ENCODE assay signal across 8 cellular contexts in the genomic region with DNA sequence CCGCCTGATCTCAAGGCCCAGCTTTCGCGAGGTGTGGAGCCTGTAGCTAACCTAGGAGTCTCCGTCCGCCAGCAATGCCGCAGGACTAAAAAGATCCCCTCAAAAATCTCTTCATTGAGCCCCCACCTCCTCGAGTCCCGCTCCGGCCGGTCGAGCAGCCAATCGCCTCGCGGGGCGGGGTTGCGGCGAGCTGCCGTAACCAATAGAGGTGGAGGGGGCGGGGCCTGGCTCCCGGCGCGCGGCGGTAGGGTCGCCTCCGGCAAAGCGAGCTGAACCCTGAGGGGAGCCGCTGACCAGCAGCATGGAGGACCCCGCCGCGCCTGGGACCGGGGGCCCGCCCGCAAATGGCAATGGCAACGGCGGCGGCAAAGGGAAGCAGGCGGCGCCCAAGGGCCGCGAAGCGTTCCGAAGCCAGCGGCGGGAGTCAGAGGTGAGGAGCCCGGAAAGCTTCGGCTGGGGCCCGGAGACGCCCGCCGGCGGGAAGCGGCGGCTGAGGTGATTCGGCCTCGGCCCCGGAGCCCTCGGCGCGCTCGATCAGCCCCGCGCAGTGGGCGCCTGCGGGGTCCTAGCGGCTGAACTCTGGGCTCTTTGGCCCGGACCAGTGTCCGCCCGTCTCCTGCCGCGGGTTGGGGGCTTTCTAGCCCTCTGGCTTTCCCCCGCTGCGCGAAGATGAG. TPM values are rescaled to one million over a fixed set of nuclear protein-coding genes. Genes with fewer than 3 reads are reported as not detected.
DNase-seq lines count a peak whose midpoint lies in the region; ATAC-seq lines count a peak whose summit lies in the region.

A gene with protein sequence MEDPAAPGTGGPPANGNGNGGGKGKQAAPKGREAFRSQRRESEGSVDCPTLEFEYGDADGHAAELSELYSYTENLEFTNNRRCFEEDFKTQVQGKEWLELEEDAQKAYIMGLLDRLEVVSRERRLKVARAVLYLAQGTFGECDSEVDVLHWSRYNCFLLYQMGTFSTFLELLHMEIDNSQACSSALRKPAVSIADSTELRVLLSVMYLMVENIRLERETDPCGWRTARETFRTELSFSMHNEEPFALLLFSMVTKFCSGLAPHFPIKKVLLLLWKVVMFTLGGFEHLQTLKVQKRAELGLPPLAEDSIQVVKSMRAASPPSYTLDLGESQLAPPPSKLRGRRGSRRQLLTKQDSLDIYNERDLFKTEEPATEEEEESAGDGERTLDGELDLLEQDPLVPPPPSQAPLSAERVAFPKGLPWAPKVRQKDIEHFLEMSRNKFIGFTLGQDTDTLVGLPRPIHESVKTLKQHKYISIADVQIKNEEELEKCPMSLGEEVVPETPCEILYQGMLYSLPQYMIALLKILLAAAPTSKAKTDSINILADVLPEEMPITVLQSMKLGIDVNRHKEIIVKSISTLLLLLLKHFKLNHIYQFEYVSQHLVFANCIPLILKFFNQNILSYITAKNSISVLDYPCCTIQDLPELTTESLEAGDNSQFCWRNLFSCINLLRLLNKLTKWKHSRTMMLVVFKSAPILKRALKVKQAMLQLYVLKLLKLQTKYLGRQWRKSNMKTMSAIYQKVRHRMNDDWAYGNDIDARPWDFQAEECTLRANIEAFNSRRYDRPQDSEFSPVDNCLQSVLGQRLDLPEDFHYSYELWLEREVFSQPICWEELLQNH (plus strand): TSS at position 261 of the 674 bp plus-strand sequence. CDS start 41 bp downstream, at position 302.

- H3K4me3 ChIP-seq in Jurkat, Clone E6-1 (ENCODE audit: low read length) = peak within 1 kb of the TSS; percentile 79
- H3K4me3 ChIP-seq in esophagus (ENCODE audit: low read depth in 1 of 2, low read length in 2 of 2) = peak within 1 kb of the TSS; percentile 57 to 74
- H3K4me3 ChIP-seq in muscle layer of duodenum (ENCODE audit: low read depth in 1 of 2, low read length in 2 of 2) = peak within 1 kb of the TSS; percentile 86

- WGBS in esophagus, 2 donors = 0 to 1% methylated on average over 63 to 74 of the region's 74 CpGs

- H3K27me3 ChIP-seq in esophagus (ENCODE audit: control insufficient read depth in 1 of 2, insufficient read depth in 2 of 2, low read length in 2 of 2) (no peaks in the 10 kb centered on the region), muscle layer of duodenum (ENCODE audit: low read depth, low read length) (peaks cover 11% of the 10 kb centered on the region)

- peak; percentile 97 for ATAC-seq in GM21723 (IDR thresholded peaks at IDR 0.05; ENCODE audit: unreplicated experiment)

- H3K9me3 ChIP-seq in esophagus (ENCODE audit: control insufficient read depth in 2 of 2, insufficient read depth in 1 of 2, low read depth in 1 of 2, low read length in 1 of 2) (no peaks in the 10 kb centered on the region), muscle layer of duodenum (ENCODE audit: control insufficient read depth in 1 of 2, low read length in 2 of 2) (no peaks in the 10 kb centered on the region)

- DNase-seq in DMS79 treated with DMSO at 0.1 percent for 48 hours (lab: John Stamatoyannopoulos, UW) = peak; percentile 91
- DNase-seq in Jurkat, Clone E6-1 (ENCODE audit: low read depth, low spot score) = peak; percentile 69
- DNase-seq in OCI-M2 (lab: John Stamatoyannopoulos, UW; ENCODE audit: unreplicated experiment) = peak; percentile 92
- DNase-seq in activated T-cell treated with anti-CD3 and anti-CD28 coated beads for 48 hours (ENCODE audit: low read depth) = peak; percentile 93
- peak; percentile 87 for DNase-seq in stimulated activated CD8-positive, alpha-beta memory T cell treated with anti-CD3 and anti-CD28 coated beads, Interleukin-7, amount 100 ng/mL, for 24 hours (ENCODE audit: low read depth)

- peak within 1 kb of the TSS; percentile 14 to 53 for H3K27ac ChIP-seq in esophagus (ENCODE audit: low read depth in 2 of 2, low read length in 1 of 2)
- H3K27ac ChIP-seq in muscle layer of duodenum (ENCODE audit: low read length) = no peak within 1 kb of the TSS

- peaks cover 0 to 3% of the 10 kb centered on the region in 2 donors for H3K4me1 ChIP-seq in esophagus (ENCODE audit: control insufficient read depth in 2 of 2, insufficient read depth in 2 of 2, low read length in 1 of 2)
- peaks cover 6 to 13% of the 10 kb centered on the region in 2 donors for H3K4me1 ChIP-seq in muscle layer of duodenum (ENCODE audit: control insufficient read depth in 1 of 2, insufficient read depth in 2 of 2, low read length in 2 of 2)

- H3K36me3 ChIP-seq in esophagus (ENCODE audit: control insufficient read depth in 2 of 2, insufficient read depth in 2 of 2, low read length in 1 of 2) = no peaks in the 10 kb centered on the region
- no peaks in the 10 kb centered on the region for H3K36me3 ChIP-seq in muscle layer of duodenum (ENCODE audit: control insufficient read depth in 1 of 2, insufficient read depth in 2 of 2, low read length in 2 of 2)

RNA-seq across cellular contexts. Expression of the gene that starts here (rescaled TPM):
- 8.0 TPM for polyA plus RNA-seq in Jurkat, Clone E6-1 (2012; ENCODE audit: insufficient read depth, insufficient read length)
- polyA plus RNA-seq in esophagus = 1 to 10 TPM in 1 of 2 donors, under 1 TPM in 1; 0.78 to 1.0 TPM
